Comparison of ENCODE assay signal across 1 cellular context in genomic region chr10:71392791-71393781, GRCh38.
TF ChIP-seq lines count a peak whose summit lies in the region.

No MANE protein-coding gene starts in this region.

TF ChIP-seq in H1, 55 proteins besides CTCF, POLR2A, EP300 and RAD21:
- no peak for TF ChIP-seq SRF (IDR thresholded peaks at IDR 0.05; ENCODE audit: low read depth, low read length)
- no peak for TF ChIP-seq E2F6 (IDR thresholded peaks at IDR 0.05)
- TF ChIP-seq CHD7 (IDR thresholded peaks at IDR 0.05; ENCODE audit: insufficient replicate concordance, low read length), result no peak
- no peak for TF ChIP-seq CEBPB (IDR thresholded peaks at IDR 0.05; ENCODE audit: low read depth, low read length)
- TF ChIP-seq ZNF274 (IDR thresholded peaks at IDR 0.05; ENCODE audit: borderline replicate concordance, extremely low read depth, low read length), result no peak
- TF ChIP-seq FOSL1 (IDR thresholded peaks at IDR 0.05; ENCODE audit: insufficient read depth, low read depth, low read length), result no peak
- TF ChIP-seq SP4 (IDR thresholded peaks at IDR 0.05; ENCODE audit: low read length), result no peak
- TF ChIP-seq KDM1A (IDR thresholded peaks at IDR 0.05; ENCODE audit: borderline replicate concordance, low read length), result no peak
- TF ChIP-seq TCF12 (IDR thresholded peaks at IDR 0.05; ENCODE audit: low read depth, low read length), result no peak
- TF ChIP-seq CBX8 (IDR thresholded peaks at IDR 0.05; ENCODE audit: borderline replicate concordance, low read depth, low read length), result no peak
- TF ChIP-seq RNF2 (IDR thresholded peaks at IDR 0.05; ENCODE audit: borderline replicate concordance, low read depth, low read length, missing control alignments, poor library complexity, severe bottlenecking), result no peak
- no peak for TF ChIP-seq ASH2L (IDR thresholded peaks at IDR 0.05; ENCODE audit: low read length)
- no peak for TF ChIP-seq MAFK (IDR thresholded peaks at IDR 0.05; ENCODE audit: low read depth, low read length)
- no peak for TF ChIP-seq SIN3A (conservative IDR thresholded peaks at IDR 0.05 in 1 of 2, IDR thresholded peaks at IDR 0.05 in 1 of 2; ENCODE audit: low read depth in 1 of 2, low read length in 2 of 2)
- no peak for TF ChIP-seq KDM5A (IDR thresholded peaks at IDR 0.05; ENCODE audit: low read length)
- no peak for TF ChIP-seq EGR1 (IDR thresholded peaks at IDR 0.05; ENCODE audit: borderline replicate concordance, low read depth, low read length)
- TF ChIP-seq SP2 (IDR thresholded peaks at IDR 0.05; ENCODE audit: low read length), result no peak
- no peak for TF ChIP-seq HDAC6 (IDR thresholded peaks at IDR 0.05; ENCODE audit: low read depth, low read length)
- TF ChIP-seq RBBP5 (IDR thresholded peaks at IDR 0.05; ENCODE audit: borderline replicate concordance, low read depth, low read length), result no peak
- no peak for TF ChIP-seq TAF1 (IDR thresholded peaks at IDR 0.05; ENCODE audit: low read depth, low read length)
